ENCODE assay signal across 9 cellular contexts in genomic region chr22:17629646-17630045, GRCh38. TPM values are rescaled to one million over a fixed set of nuclear protein-coding genes. Genes with fewer than 3 reads are reported as not detected.
DNase-seq lines count a peak whose midpoint lies in the region; ATAC-seq and TF ChIP-seq lines count a peak whose summit lies in the region.
"Had no signal": no experiment of that assay in that cellular context is flagged by ENCODE, and none has a peak within 500 bp of the region (broad histone marks: within the 10 kb centered on the region; RNA-seq: fewer than 3 reads in every experiment).

No MANE protein-coding gene starts in this region.

- no peaks in the 10 kb centered on the region for H3K9me2 ChIP-seq in SK-N-SH

- peak overlapping the region; percentile 20; the same call in 1 of the 2 replicates for H2AFZ ChIP-seq in SK-N-SH (ENCODE audit: low read depth)

- peaks cover 8% of the 10 kb centered on the region for H4K20me1 ChIP-seq in SK-N-SH (ENCODE audit: insufficient read depth)

- TF ChIP-seq POLR2A in spleen (IDR thresholded peaks at IDR 0.05), result no peak

- H3K4me3 ChIP-seq in SK-N-SH (ENCODE audit: low read depth in 2 of 2, low read length in 1 of 2) (peak overlapping the region in 1 of 2 experiments; percentile 98; a peak in 1 of 4 replicates), SJCRH30 (peak overlapping the region; percentile 97), spleen (peak overlapping the region in 4 of 8 donors; percentile 98 to 100 (median 99))

- ATAC-seq in SK-N-SH treated with all-trans-retinoic acid at 6 μM for 48 hours (no peak), foreskin keratinocyte (no peak)

- peaks cover 0 to 10% of the 10 kb centered on the region in 2 experiments for H3K36me3 ChIP-seq in SK-N-SH (replicated peaks in 1 of 2; ENCODE audit: control insufficient read depth in 1 of 2, insufficient read depth in 2 of 2, low read length in 1 of 2)
- no peaks in the 10 kb centered on the region; the same call in 1 of the 2 replicates for H3K36me3 ChIP-seq in SJCRH30
- peaks cover 0 to 24% (median 4%) of the 10 kb centered on the region in 6 donors for H3K36me3 ChIP-seq in spleen

- no peak for TF ChIP-seq EP300 in SK-N-SH (IDR thresholded peaks at IDR 0.05; ENCODE audit: borderline replicate concordance in 1 of 2, low read depth in 1 of 2, low read length in 1 of 2)

- H3K27me3 ChIP-seq in SK-N-SH (ENCODE audit: insufficient read depth) (no peaks in the 10 kb centered on the region), SJCRH30 (no peaks in the 10 kb centered on the region), foreskin keratinocyte (no peaks in the 10 kb centered on the region), spleen (replicated peaks in 1 of 7) (no peaks in the 10 kb centered on the region)

- peak overlapping the region; percentile 91 for H3K4me2 ChIP-seq in SK-N-SH

- H3F3A ChIP-seq in SK-N-SH (replicated peaks; ENCODE audit: insufficient read depth), result peaks cover 35% of the 10 kb centered on the region

- H3K4me1 ChIP-seq in SK-N-SH (ENCODE audit: control insufficient read depth in 1 of 2, insufficient read depth in 2 of 2, low read depth in 1 of 2, low read length in 1 of 2), result peaks cover 0 to 20% of the 10 kb centered on the region in 2 experiments; a peak in 1 of 4 replicates
- peaks cover 7% of the 10 kb centered on the region; the same call in 1 of the 2 replicates for H3K4me1 ChIP-seq in SJCRH30
- peaks cover 19% of the 10 kb centered on the region for H3K4me1 ChIP-seq in foreskin keratinocyte
- peaks cover 23 to 47% (median 41%) of the 10 kb centered on the region in 6 donors for H3K4me1 ChIP-seq in spleen

- TF ChIP-seq CTCF in SK-N-SH (IDR thresholded peaks at IDR 0.05) (no peak), foreskin keratinocyte (conservative IDR thresholded peaks at IDR 0.05) (no peak), spleen (IDR thresholded peaks at IDR 0.05 in 8 of 11, conservative IDR thresholded peaks at IDR 0.05 in 3 of 11) (no peak)

- intact Hi-C loops in spleen (cut with DNase I; ENCODE audit: low total_unique reads), result no loop called here

- H3K9ac ChIP-seq in SK-N-SH, result peak overlapping the region; percentile 98; the same call in 1 of the 2 replicates

- DNase-seq in SK-N-SH (no peak), SJCRH30 (no peak), foreskin keratinocyte (no peak), spleen (no peak), C1 segment of cervical spinal cord (lab: John Stamatoyannopoulos, UW) (no peak), NCI-H2029 (lab: John Stamatoyannopoulos, UW) (no peak), T-helper 9 cell (no peak)
- DNase-seq: NK-92 treated with Interleukin-12 subunit alpha and Interleukin-12 subunit beta, amount 100 ng/mL, for 24 hours had no signal

- 93% methylated on average over 7 of the region's 7 CpGs for WGBS in SK-N-SH (ENCODE audit: low lambda C conversion rate)
- WGBS in spleen, 5 donors, result 39 to 55% (median 47%) methylated on average over 7 of the region's 7 CpGs

- CTCF ChIA-PET in SK-N-SH (lab: Yijun Ruan, JAX), result no interaction called here

- POLR2A ChIA-PET in SK-N-SH (lab: Yijun Ruan, JAX), result no interaction called here

- peaks cover 57% of the 10 kb centered on the region for H3K79me2 ChIP-seq in SK-N-SH (ENCODE audit: insufficient read depth)

- no peak for TF ChIP-seq RAD21 in SK-N-SH (IDR thresholded peaks at IDR 0.05; ENCODE audit: low read length)

- H3K9me3 ChIP-seq in SK-N-SH (no peaks in the 10 kb centered on the region), SJCRH30 (replicated peaks) (no peaks in the 10 kb centered on the region), spleen (no peaks in the 10 kb centered on the region)

- H3K27ac ChIP-seq in SK-N-SH (ENCODE audit: low read depth in 2 of 2, low read length in 1 of 2) (peak overlapping the region in 1 of 2 experiments; percentile 89; a peak in 1 of 4 replicates), SJCRH30 (no peak overlapping the region), foreskin keratinocyte (peak overlapping the region; percentile 91), spleen (peak overlapping the region in 5 of 8 donors; percentile 90 to 97 (median 96))

TF ChIP-seq in SK-N-SH, 30 proteins besides CTCF, POLR2A, EP300 and RAD21:
- TF ChIP-seq TCF12 (IDR thresholded peaks at IDR 0.05) (no peak), YY1 (IDR thresholded peaks at IDR 0.05; ENCODE audit: low read depth) (no peak), CHD2 (IDR thresholded peaks at IDR 0.05; ENCODE audit: low read length, partially characterized antibody) (no peak), FOSL2 (IDR thresholded peaks at IDR 0.05; ENCODE audit: borderline replicate concordance, low read depth) (no peak), GABPA (IDR thresholded peaks at IDR 0.05; ENCODE audit: low read depth) (no peak), USF1 (IDR thresholded peaks at IDR 0.05; ENCODE audit: borderline replicate concordance, low read depth) (no peak), MAX (IDR thresholded peaks at IDR 0.05; ENCODE audit: low read depth) (no peak), RFX5 (IDR thresholded peaks at IDR 0.05; ENCODE audit: low read length) (no peak), RCOR1 (IDR thresholded peaks at IDR 0.05; ENCODE audit: low read length) (no peak)

TF ChIP-seq in SK-N-SH treated with all-trans-retinoic acid at 6 μM for 48 hours, 23 proteins besides CTCF, POLR2A, EP300 and RAD21:
- no peak for TF ChIP-seq ZNF70 (CRISPR knock-in tag; IDR thresholded peaks at IDR 0.05)

RNA-seq across cellular contexts. Expression of gene ATP6V1E1, which starts 1.1 kb away (rescaled TPM):
- 140 and 195 TPM in 2 replicates for polyA plus RNA-seq in SK-N-SH (2012; rRNA removed)
- polyA plus RNA-seq in SK-N-SH (2012; cell fraction: cytosol; rRNA removed), result 181 and 188 TPM in 2 replicates
- polyA plus RNA-seq in SK-N-SH (2012; cell fraction: nucleus; rRNA removed), result 68.3 and 108 TPM in 2 replicates
- total RNA-seq in SJCRH30 (2014; rRNA removed; shearing (Covaris generic)), result 88.5 and 92.0 TPM in 2 replicates
- 105 and 118 TPM in 2 replicates for total RNA-seq in foreskin keratinocyte
- polyA plus RNA-seq in foreskin keratinocyte, result 120 and 127 TPM in 2 replicates
- total RNA-seq in spleen, result 100 to 1,000 TPM in 6 of 7 donors, 10 to 100 TPM in 1; 85.3 to 127 (median 112) TPM
- 100 to 1,000 TPM in 1 of 3 donors, 10 to 100 TPM in 2; 66.1 to 115 (median 99.6) TPM for polyA plus RNA-seq in spleen

RNA-seq across cellular contexts. Expression of gene BCL2L13, which starts 8.9 kb away (rescaled TPM):
- polyA plus RNA-seq in SK-N-SH (2012; rRNA removed) (37.1 and 51.3 TPM in 2 replicates), foreskin keratinocyte (25.9 and 31.3 TPM in 2 replicates), spleen (10 to 100 TPM; 13.4 to 20.3 (median 17.2) TPM)
- 34.8 and 43.2 TPM in 2 replicates for polyA plus RNA-seq in SK-N-SH (2012; cell fraction: cytosol; rRNA removed)
- polyA plus RNA-seq in SK-N-SH (2012; cell fraction: nucleus; rRNA removed), result 23.9 and 31.8 TPM in 2 replicates
- total RNA-seq in SJCRH30 (2014; rRNA removed; shearing (Covaris generic)), result 47.9 and 52.4 TPM in 2 replicates
- total RNA-seq in foreskin keratinocyte (51.0 TPM in 2 replicates), spleen (10 to 100 TPM; 29.4 to 53.5 (median 38.2) TPM)
